7 cellular contexts compared by ENCODE assay signal in the genomic region with DNA sequence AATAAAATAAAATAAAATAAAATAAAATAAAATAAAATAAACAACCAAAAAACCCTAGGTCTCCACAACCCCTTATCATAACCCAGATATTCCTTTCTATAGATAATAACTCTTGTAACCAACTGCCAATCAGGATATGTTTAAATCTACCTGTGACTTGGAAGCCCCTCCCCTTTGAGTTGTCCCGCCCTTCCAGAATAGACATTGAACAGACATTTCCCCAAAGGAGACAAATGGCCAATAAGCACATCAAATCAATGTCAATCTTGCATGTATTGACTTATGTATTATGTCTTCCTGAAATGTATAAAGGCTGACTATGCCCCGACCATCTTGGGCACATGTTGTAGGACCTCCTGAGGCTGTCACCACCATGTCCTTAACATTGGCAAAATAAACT. TPM values are rescaled to one million over a fixed set of nuclear protein-coding genes. Genes with fewer than 3 reads are reported as not detected.
DNase-seq lines count a peak whose midpoint lies in the region; ATAC-seq and FAIRE-seq lines count a peak whose summit lies in the region.

No MANE protein-coding gene starts in this region.

- H3K4me3 ChIP-seq in effector memory CD4-positive, alpha-beta T cell (ENCODE audit: insufficient read depth, low read depth, low read length, poor library complexity, severe bottlenecking) = peak overlapping the region; percentile 92
- H3K4me3 ChIP-seq in neuronal stem cell (ENCODE audit: low read length in 2 of 2) = peak overlapping the region; percentile 45 to 93

- peaks cover 10% of the 10 kb centered on the region for H3K36me3 ChIP-seq in effector memory CD4-positive, alpha-beta T cell (ENCODE audit: control insufficient read depth, insufficient read depth, low read length)
- peaks cover 19 to 32% of the 10 kb centered on the region in 2 donors for H3K36me3 ChIP-seq in neuronal stem cell (replicated peaks in 1 of 2; ENCODE audit: control insufficient read depth in 2 of 2, insufficient read depth in 2 of 2, low read length in 2 of 2)

- no peaks in the 10 kb centered on the region for H3K9me3 ChIP-seq in effector memory CD4-positive, alpha-beta T cell (ENCODE audit: control insufficient read depth, low read length)
- no peaks in the 10 kb centered on the region for H3K9me3 ChIP-seq in neuronal stem cell (replicated peaks in 1 of 2; ENCODE audit: control insufficient read depth in 2 of 2, insufficient read depth in 1 of 2, low read depth in 1 of 2, low read length in 2 of 2)

- H3K9ac ChIP-seq in neuronal stem cell (ENCODE audit: low read depth, low read length, poor library complexity) = no peak overlapping the region

- H2BK15ac ChIP-seq in neuronal stem cell (ENCODE audit: low read length) = no peak overlapping the region

- no peak overlapping the region for H2BK5ac ChIP-seq in neuronal stem cell (ENCODE audit: low read length)

- H2AK5ac ChIP-seq in neuronal stem cell (ENCODE audit: low read depth, low read length) = no peak overlapping the region

- H3K27me3 ChIP-seq in effector memory CD4-positive, alpha-beta T cell (replicated peaks; ENCODE audit: control insufficient read depth, insufficient read depth, low read length, poor library complexity, severe bottlenecking) = no peaks in the 10 kb centered on the region
- no peaks in the 10 kb centered on the region for H3K27me3 ChIP-seq in neuronal stem cell (ENCODE audit: control insufficient read depth in 3 of 3, insufficient read depth in 3 of 3, low read depth in 1 of 3, low read length in 3 of 3)

- H3K27ac ChIP-seq in effector memory CD4-positive, alpha-beta T cell (ENCODE audit: insufficient read depth, low read length, poor library complexity, severe bottlenecking) = no peak overlapping the region
- H3K27ac ChIP-seq in neuronal stem cell (replicated peaks; ENCODE audit: low read length) = no peak overlapping the region

- peak overlapping the region; percentile 98 for H2AFZ ChIP-seq in neuronal stem cell (ENCODE audit: low read length)

- no peak overlapping the region for H4K91ac ChIP-seq in neuronal stem cell (ENCODE audit: low read depth, low read length, poor library complexity)

- H3K79me1 ChIP-seq in neuronal stem cell (ENCODE audit: low read depth, low read length) = peaks cover 9% of the 10 kb centered on the region

- no peak for DNase-seq in GM19239 (ENCODE audit: insufficient read length, low spot score)
- DNase-seq in NCI-H526 (lab: John Stamatoyannopoulos, UW) = peak; percentile 23 to 45
- DNase-seq in effector memory CD4-positive, alpha-beta T cell = no peak
- DNase-seq in neuronal stem cell (ENCODE audit: low spot score) = no peak
- DNase-seq in NCI-H226 = no peak
- DNase-seq in DMS 273 (lab: John Stamatoyannopoulos, UW; ENCODE audit: unreplicated experiment) = no peak

- no peak overlapping the region for H3K23ac ChIP-seq in neuronal stem cell (ENCODE audit: low read depth, low read length, poor library complexity)

- peak; percentile 62 for FAIRE-seq in GM19239 (lab: Jason Lieb, UNC)

- no CpG with 5 or more reads among the region's 2 CpGs for WGBS in neuronal stem cell (ENCODE audit: extremely low coverage in 2 of 2, insufficient read length in 2 of 2, insufficient replicate concordance in 1 of 2), 2 donors

- H3K4ac ChIP-seq in neuronal stem cell (ENCODE audit: low read length) = no peak overlapping the region

- no peak for ATAC-seq in HG03280 (IDR thresholded peaks at IDR 0.05; ENCODE audit: unreplicated experiment)

- H3K14ac ChIP-seq in neuronal stem cell (ENCODE audit: low read length) = no peak overlapping the region

- H3K4me1 ChIP-seq in effector memory CD4-positive, alpha-beta T cell (ENCODE audit: control insufficient read depth, insufficient read depth, low read length, poor library complexity, severe bottlenecking) = peaks cover 14% of the 10 kb centered on the region
- H3K4me1 ChIP-seq in neuronal stem cell (ENCODE audit: control insufficient read depth in 2 of 2, insufficient read depth in 1 of 2, low read depth in 1 of 2, low read length in 2 of 2) = peaks cover 9 to 11% of the 10 kb centered on the region in 2 donors

- no peak overlapping the region for H3K18ac ChIP-seq in neuronal stem cell (ENCODE audit: low read length)

- no peak overlapping the region for H2BK120ac ChIP-seq in neuronal stem cell (ENCODE audit: low read depth, low read length)

- no peak overlapping the region for H2BK12ac ChIP-seq in neuronal stem cell (ENCODE audit: low read length)

- H4K8ac ChIP-seq in neuronal stem cell (ENCODE audit: low read depth, low read length) = no peak overlapping the region

- no peak overlapping the region for H3K4me2 ChIP-seq in neuronal stem cell (ENCODE audit: insufficient read depth, low read length, poor library complexity, severe bottlenecking)

RNA-seq across cellular contexts. Expression of gene MAPK7, which starts 1.5 kb away (rescaled TPM):
- 21.1 TPM for polyA plus RNA-seq in neuronal stem cell (2013, experiment 1 of 2)
- 21.3 TPM for polyA plus RNA-seq in neuronal stem cell (2013, experiment 2 of 2)

RNA-seq across cellular contexts. Expression of gene MFAP4, which starts 10.2 kb away (rescaled TPM):
- 0.18 TPM for polyA plus RNA-seq in neuronal stem cell (2013, experiment 1 of 2)
- polyA plus RNA-seq in neuronal stem cell (2013, experiment 2 of 2) = 0.07 TPM

RNA-seq across cellular contexts. Expression of gene B9D1, which starts 14.3 kb away (rescaled TPM):
- polyA plus RNA-seq in neuronal stem cell (2013, experiment 1 of 2) = 22.2 TPM
- 23.4 TPM for polyA plus RNA-seq in neuronal stem cell (2013, experiment 2 of 2)

RNA-seq across cellular contexts. Expression of gene RNF112, which starts 34.2 kb away (rescaled TPM):
- polyA plus RNA-seq in neuronal stem cell (2013, experiment 1 of 2) = 1.4 TPM
- 1.1 TPM for polyA plus RNA-seq in neuronal stem cell (2013, experiment 2 of 2)

Comparison
In these comparisons a context has a peak if more than half of its experiments do, and no peak if none do; other contexts are left out.
1. DNase-seq: peak in NCI-H526 (2 of 2); none in GM19239 (single experiment), effector memory CD4-positive, alpha-beta T cell (0 of 3), neuronal stem cell (single experiment), NCI-H226 (single experiment) and DMS 273 (single experiment).